ENCODE assay signal across 17 cellular contexts in genomic region chr19:54223181-54223936, GRCh38. TPM values are rescaled to one million over a fixed set of nuclear protein-coding genes. Genes with fewer than 3 reads are reported as not detected.
DNase-seq lines count a peak whose midpoint lies in the region; ATAC-seq, FAIRE-seq and TF ChIP-seq lines count a peak whose summit lies in the region.
"Not testable (repeated sequence)": the region's sequence is repeated elsewhere in the genome, so short reads cannot be mapped to it uniquely, and the experiment has no call there.
"Had no signal": no experiment of that assay in that cellular context is flagged by ENCODE, and none has a peak within 500 bp of the region (broad histone marks: within the 10 kb centered on the region; RNA-seq: fewer than 3 reads in every experiment).

No MANE protein-coding gene starts in this region.

- not testable (repeated sequence) for TF ChIP-seq POLR2A in GM12878 (IDR thresholded peaks at IDR 0.05; ENCODE audit: low read depth, low read length)

- H3K27me3 ChIP-seq in DND-41 (ENCODE audit: insufficient read depth, low read length, poor library complexity); GM12878 (replicated peaks in 1 of 2; ENCODE audit: control insufficient read depth in 2 of 2, insufficient read depth in 2 of 2, low read length in 1 of 2): not testable (repeated sequence)
- peaks cover 0 to 48% (median 23%) of the 10 kb centered on the region in 7 donors for H3K27me3 ChIP-seq in heart right ventricle

- FAIRE-seq in GM12878 (lab: Jason Lieb, UNC): peak; percentile 7

- not testable (repeated sequence) for BruUV-seq in GM12878 (replicated peaks; lab: Mats Ljungman, UMichigan)

- not testable (repeated sequence) for H3K27me3 Mint-ChIP-seq in T-helper 1 cell treated with Interleukin-12 subunit alpha and Interleukin-12 subunit beta and Interleukin-4 antibody, amounts not matched to agents 30 μg/mL and 1 μg/mL, for 36 hours (ENCODE audit: low read depth)
- H3K27me3 Mint-ChIP-seq in nephron progenitor cell (ENCODE audit: low read depth, poor library complexity): peaks cover 11% of the 10 kb centered on the region
- H3K27me3 Mint-ChIP-seq in stimulated activated naive B cell treated with anti-CD40 and anti-IgM and Interleukin-4, amounts not matched to agents 10 μg/mL and 1 μg/mL and 100 μg/mL, for 72 hours: peaks cover 18 to 31% of the 10 kb centered on the region in 2 donors

- not testable (repeated sequence) for DNase-seq in DND-41; GM12878 (ENCODE audit: low read depth, low spot score); heart right ventricle; nephron progenitor cell; stimulated activated naive B cell treated with anti-CD40 and anti-IgM and Interleukin-4, amounts not matched to agents 10 μg/mL and 1 μg/mL and 100 μg/mL, for 72 hours

- H3K9ac ChIP-seq in DND-41 (ENCODE audit: low read depth, low read length); GM12878 (ENCODE audit: control insufficient read depth, insufficient read depth, low read length): not testable (repeated sequence)

- not testable (repeated sequence) for H3K36me3 ChIP-seq in DND-41 (ENCODE audit: insufficient read depth, low read length); GM12878 (ENCODE audit: control insufficient read depth in 2 of 2, insufficient read depth in 2 of 2, low read length in 1 of 2)
- peaks cover 0 to 11% (median 0%) of the 10 kb centered on the region in 9 donors for H3K36me3 ChIP-seq in heart right ventricle

- not testable (repeated sequence) for H3K27ac ChIP-seq in DND-41 (ENCODE audit: low read length); GM12878 (ENCODE audit: control insufficient read depth, insufficient read depth)
- H3K27ac ChIP-seq in heart right ventricle: peak overlapping the region in 2 of 10 donors; percentile 70 to 91

- not testable (repeated sequence) for H3K4me1 ChIP-seq in DND-41 (ENCODE audit: insufficient read depth, low read length); GM12878 (ENCODE audit: control insufficient read depth, insufficient read depth, low read length)
- peaks cover 0 to 14% (median 0%) of the 10 kb centered on the region in 9 donors for H3K4me1 ChIP-seq in heart right ventricle

- 23% methylated on average over 16 of the region's 16 CpGs for WGBS in GM12878 (ENCODE audit: insufficient coverage, insufficient replicate concordance, low lambda C conversion rate, missing lambda C conversion rate)
- 33 to 37% methylated on average over 16 of the region's 16 CpGs for WGBS in heart right ventricle, 2 donors

- RAD21 ChIA-PET in GM12878 (lab: Charles Lee; ENCODE audit: unreplicated experiment): not testable (repeated sequence)

- not testable (repeated sequence) for H2AFZ ChIP-seq in DND-41 (ENCODE audit: low read depth, low read length); GM12878 (ENCODE audit: control insufficient read depth, low read depth, low read length)

- H3K4me3 ChIP-seq in DND-41 (ENCODE audit: low read depth in 1 of 2, low read length in 2 of 2); GM12878: not testable (repeated sequence)
- peak overlapping the region in 1 of 10 donors; percentile 51 for H3K4me3 ChIP-seq in heart right ventricle

- intact Hi-C loops in GM12878 (cut with micrococcal nuclease; ENCODE audit: unreplicated experiment): not testable (repeated sequence)
- intact Hi-C loops in heart right ventricle (cut with DNase I): loop anchor here in 3 of 10 donors (2.0 kb wide), 2 partner anchors 21 to 23 kb away; no protein-coding TSS in a partner anchor

- H3K4me3 Mint-ChIP-seq in T-helper 1 cell treated with Interleukin-12 subunit alpha and Interleukin-12 subunit beta and Interleukin-4 antibody, amounts not matched to agents 30 μg/mL and 1 μg/mL, for 36 hours; stimulated activated naive B cell treated with anti-CD40 and anti-IgM and Interleukin-4, amounts not matched to agents 10 μg/mL and 1 μg/mL and 100 μg/mL, for 72 hours: not testable (repeated sequence)
- H3K4me3 Mint-ChIP-seq in nephron progenitor cell: peak overlapping the region; percentile 50

- TF ChIP-seq CTCF in DND-41 (IDR thresholded peaks at IDR 0.05; ENCODE audit: borderline replicate concordance, extremely low read depth, low read length, poor library complexity, severe bottlenecking); GM12878 (IDR thresholded peaks at IDR 0.05 in 2 of 3, conservative IDR thresholded peaks at IDR 0.05 in 1 of 3; ENCODE audit: control insufficient read depth in 2 of 3, extremely low read depth in 1 of 3, insufficient read depth in 1 of 3, low read depth in 3 of 3, low read length in 3 of 3); heart right ventricle (IDR thresholded peaks at IDR 0.05); nephron progenitor cell (IDR thresholded peaks at IDR 0.05): not testable (repeated sequence)

- H4K20me1 ChIP-seq in DND-41 (ENCODE audit: insufficient read depth, low read length); GM12878 (ENCODE audit: control insufficient read depth, insufficient read depth): not testable (repeated sequence)

- SMC1A ChIA-PET in GM12878 (lab: Charles Lee; ENCODE audit: uncharacterized antibody, unreplicated experiment): interaction anchor here (0.6 kb wide), 1 partner anchor 23 kb away, joined by 3 read pairs; no protein-coding TSS in a partner anchor

- not testable (repeated sequence) for H3K4me1 Mint-ChIP-seq in T-helper 1 cell treated with Interleukin-12 subunit alpha and Interleukin-12 subunit beta and Interleukin-4 antibody, amounts not matched to agents 30 μg/mL and 1 μg/mL, for 36 hours (ENCODE audit: low read depth)
- H3K4me1 Mint-ChIP-seq in nephron progenitor cell: peaks cover 50% of the 10 kb centered on the region
- peaks cover 4 to 11% of the 10 kb centered on the region in 2 donors for H3K4me1 Mint-ChIP-seq in stimulated activated naive B cell treated with anti-CD40 and anti-IgM and Interleukin-4, amounts not matched to agents 10 μg/mL and 1 μg/mL and 100 μg/mL, for 72 hours

- H3K36me3 Mint-ChIP-seq in T-helper 1 cell treated with Interleukin-12 subunit alpha and Interleukin-12 subunit beta and Interleukin-4 antibody, amounts not matched to agents 30 μg/mL and 1 μg/mL, for 36 hours (ENCODE audit: low read depth); nephron progenitor cell (ENCODE audit: low read depth); stimulated activated naive B cell treated with anti-CD40 and anti-IgM and Interleukin-4, amounts not matched to agents 10 μg/mL and 1 μg/mL and 100 μg/mL, for 72 hours: not testable (repeated sequence)

- ATAC-seq in DND-41 (ENCODE audit: insufficient read depth, low read depth) (peak; percentile 14; the same call in 1 of the 3 replicates), GM12878 (peak; percentile 28; the same call in 2 of the 3 replicates), heart right ventricle (peak in 6 of 8 donors; percentile 12 to 40 (median 22))
- peak in 1 of 2 donors; percentile 8 for ATAC-seq in stimulated activated naive B cell treated with anti-CD40 and anti-IgM and Interleukin-4, amounts not matched to agents 10 μg/mL and 1 μg/mL and 100 μg/mL, for 72 hours (replicated peaks)

- TF ChIP-seq EP300 in GM12878 (IDR thresholded peaks at IDR 0.05; ENCODE audit: borderline replicate concordance in 1 of 2, control insufficient read depth in 1 of 2, low read depth in 2 of 2, low read length in 2 of 2): not testable (repeated sequence)

- POLR2A ChIA-PET in GM12878 (lab: Charles Lee): not testable (repeated sequence)

- H3K9me3 Mint-ChIP-seq in T-helper 1 cell treated with Interleukin-12 subunit alpha and Interleukin-12 subunit beta and Interleukin-4 antibody, amounts not matched to agents 30 μg/mL and 1 μg/mL, for 36 hours; stimulated activated naive B cell treated with anti-CD40 and anti-IgM and Interleukin-4, amounts not matched to agents 10 μg/mL and 1 μg/mL and 100 μg/mL, for 72 hours: not testable (repeated sequence)
- peaks cover 16% of the 10 kb centered on the region for H3K9me3 Mint-ChIP-seq in nephron progenitor cell

- in situ Hi-C loops in GM12878 (cut with MboI): not testable (repeated sequence)

- H3K4me2 ChIP-seq in DND-41 (ENCODE audit: insufficient read depth, low read length); GM12878 (ENCODE audit: control insufficient read depth, insufficient read depth): not testable (repeated sequence)

- CTCF ChIA-PET in GM12878 (lab: Yijun Ruan, JAX): interaction anchor here (0.9 to 1.2 kb wide), 3 partner anchors 9 to 43 kb away, joined by 3 to 6 read pairs (median 3); no protein-coding TSS in a partner anchor

- peak overlapping the region; percentile 60 for H3K27ac Mint-ChIP-seq in T-helper 1 cell treated with Interleukin-12 subunit alpha and Interleukin-12 subunit beta and Interleukin-4 antibody, amounts not matched to agents 30 μg/mL and 1 μg/mL, for 36 hours
- H3K27ac Mint-ChIP-seq in nephron progenitor cell: peak overlapping the region; percentile 40
- peak overlapping the region; percentile 4 for H3K27ac Mint-ChIP-seq in stimulated activated naive B cell treated with anti-CD40 and anti-IgM and Interleukin-4, amounts not matched to agents 10 μg/mL and 1 μg/mL and 100 μg/mL, for 72 hours

- not testable (repeated sequence) for H3K9me3 ChIP-seq in DND-41 (ENCODE audit: insufficient read depth, low read length, severe bottlenecking); GM12878 (replicated peaks; ENCODE audit: control insufficient read depth, insufficient read depth, low read length); heart right ventricle

- TF ChIP-seq RAD21 in GM12878 (IDR thresholded peaks at IDR 0.05; ENCODE audit: insufficient read depth, low read depth, low read length): not testable (repeated sequence)

- not testable (repeated sequence) for H3K79me2 ChIP-seq in DND-41 (ENCODE audit: insufficient read depth, low read length); GM12878 (ENCODE audit: control insufficient read depth, insufficient read depth, low read length)

RNA-seq across cellular contexts. Expression of gene LILRB3, which starts 0.6 kb away (rescaled TPM):
- 2.1 and 4.6 TPM in 2 replicates for total RNA-seq in GM12878 (2013; cell fraction: nucleolus; rRNA removed)
- total RNA-seq in GM12878 (2014; rRNA removed) (0.06 TPM in 1 of 2 replicates, not detected in the other), GM12878 (2014; rRNA removed; fragmentation: Illumina TruSeq; extraction: Trizol) (not detected in 2 replicates), GM12878 (2021) (0.18 and 0.29 TPM in 2 replicates), heart right ventricle (10 to 100 TPM in 1 of 10 donors, 1 to 10 TPM in 6, under 1 TPM in 3; 0.71 to 18.3 (median 2.0) TPM)
- 0.16 TPM for polyA plus RNA-seq in GM12878 (2011; ENCODE audit: low read depth)
- polyA plus RNA-seq in GM12878 (2011; rRNA removed) (0.62 and 1.1 TPM in 2 replicates), GM12878 (2014; fragmentation: Illumina TruSeq; extraction: Trizol) (0.16 and 2.5 TPM in 2 replicates), GM12878 (2014; fragmentation: Nextera tagmentation; extraction: Ambion mirVana) (under 1 TPM; 0.04 to 0.31 TPM), GM12878 (2014; rRNA removed) (0.11 and 0.12 TPM in 2 replicates), GM12878 (2016; fragmentation: Nextera tagmentation; extraction: Ambion mirVana) (under 1 TPM; 0.20 to 0.32 TPM), heart right ventricle (1 to 10 TPM; 2.5 TPM)
- polyA plus RNA-seq in GM12878 (2011; cell fraction: cytosol; rRNA removed): 0.89 and 1.7 TPM in 2 replicates
- polyA plus RNA-seq in GM12878 (2011; cell fraction: nucleus; rRNA removed): 4.8 and 7.0 TPM in 2 replicates
- polyA plus RNA-seq in GM12878 (2012): 0.65 and 1.0 TPM in 2 replicates
- polyA minus RNA-seq in GM12878 (2011; rRNA and poly(A)+ RNA removed): 0.82 and 1.1 TPM in 2 replicates
- polyA minus RNA-seq in GM12878 (2011; cell fraction: cytosol; rRNA and poly(A)+ RNA removed): not detected in 2 replicates
- polyA minus RNA-seq in GM12878 (2011; cell fraction: nucleus; rRNA and poly(A)+ RNA removed): 0.73 and 1.1 TPM in 2 replicates
- total RNA-seq: A673; activated naive CD4-positive, alpha-beta T cell treated with anti-CD3 and anti-CD28 coated beads for 36 hours; chondrocyte; endothelial cell of umbilical vein; fibroblast of lung; hepatocyte; mammary epithelial cell had no signal
- polyA plus RNA-seq: endothelial cell of umbilical vein, fibroblast of lung, mammary epithelial cell, neural cell had no signal

RNA-seq across cellular contexts. Expression of gene LILRA6, which starts 19.2 kb away (rescaled TPM):
- total RNA-seq in GM12878 (2013; cell fraction: nucleolus; rRNA removed): 0.73 and 1.3 TPM in 2 replicates
- 0.11 TPM in 1 of 2 replicates, not detected in the other for total RNA-seq in GM12878 (2014; rRNA removed)
- not detected in 2 replicates for total RNA-seq in GM12878 (2014; rRNA removed; fragmentation: Illumina TruSeq; extraction: Trizol)
- 0.10 TPM in 1 of 2 replicates, not detected in the other for total RNA-seq in GM12878 (2021)
- polyA plus RNA-seq in GM12878 (2011; ENCODE audit: low read depth): not detected
- 1.2 and 1.7 TPM in 2 replicates for polyA plus RNA-seq in GM12878 (2011; rRNA removed)
- polyA plus RNA-seq in GM12878 (2011; cell fraction: cytosol; rRNA removed): 0.79 and 1.1 TPM in 2 replicates
- polyA plus RNA-seq in GM12878 (2011; cell fraction: nucleus; rRNA removed): 2.2 and 5.0 TPM in 2 replicates
- polyA plus RNA-seq in GM12878 (2012): 0.23 and 0.73 TPM in 2 replicates
- 0.07 TPM in 1 of 2 replicates, not detected in the other for polyA plus RNA-seq in GM12878 (2014; fragmentation: Illumina TruSeq; extraction: Trizol)
- under 1 TPM; 0.04 to 0.05 TPM for polyA plus RNA-seq in GM12878 (2014; fragmentation: Nextera tagmentation; extraction: Ambion mirVana)
- polyA plus RNA-seq in GM12878 (2014; rRNA removed): 0.09 and 0.19 TPM in 2 replicates
- under 1 TPM in 1 of 2 experiments, not detected in 1; 0.05 TPM for polyA plus RNA-seq in GM12878 (2016; fragmentation: Nextera tagmentation; extraction: Ambion mirVana)
- 0.46 and 0.51 TPM in 2 replicates for polyA minus RNA-seq in GM12878 (2011; rRNA and poly(A)+ RNA removed)
- not detected in 2 replicates for polyA minus RNA-seq in GM12878 (2011; cell fraction: cytosol; rRNA and poly(A)+ RNA removed)
- 0.24 and 0.38 TPM in 2 replicates for polyA minus RNA-seq in GM12878 (2011; cell fraction: nucleus; rRNA and poly(A)+ RNA removed)
- 1 to 10 TPM in 6 of 10 donors, under 1 TPM in 3, not detected in 1; 0.48 to 9.4 (median 1.3) TPM for total RNA-seq in heart right ventricle
- polyA plus RNA-seq in heart right ventricle: 1 to 10 TPM; 1.1 to 1.5 TPM
- total RNA-seq: A673; activated naive CD4-positive, alpha-beta T cell treated with anti-CD3 and anti-CD28 coated beads for 36 hours; chondrocyte; endothelial cell of umbilical vein; fibroblast of lung; hepatocyte; mammary epithelial cell had no signal
- polyA plus RNA-seq: endothelial cell of umbilical vein, fibroblast of lung, mammary epithelial cell, neural cell had no signal

RNA-seq across cellular contexts. Expression of gene RPS9, which starts 22.7 kb away (rescaled TPM):
- total RNA-seq in GM12878 (2013; cell fraction: nucleolus; rRNA removed): 260 and 264 TPM in 2 replicates
- 5,407 and 5,598 TPM in 2 replicates for total RNA-seq in GM12878 (2014; rRNA removed)
- total RNA-seq in GM12878 (2014; rRNA removed; fragmentation: Illumina TruSeq; extraction: Trizol): 2,351 TPM in 2 replicates
- 2,143 and 2,183 TPM in 2 replicates for total RNA-seq in GM12878 (2021)
- polyA plus RNA-seq in GM12878 (2011; ENCODE audit: low read depth): 3,226 TPM
- polyA plus RNA-seq in GM12878 (2011; rRNA removed): 1,412 and 2,202 TPM in 2 replicates
- 3,564 and 4,583 TPM in 2 replicates for polyA plus RNA-seq in GM12878 (2011; cell fraction: cytosol; rRNA removed)
- polyA plus RNA-seq in GM12878 (2011; cell fraction: nucleus; rRNA removed): 1,587 and 1,661 TPM in 2 replicates
- 3,570 and 4,911 TPM in 2 replicates for polyA plus RNA-seq in GM12878 (2012)
- 1,194 and 2,970 TPM in 2 replicates for polyA plus RNA-seq in GM12878 (2014; fragmentation: Illumina TruSeq; extraction: Trizol)
- 100 to 1,000 TPM; 629 to 815 TPM for polyA plus RNA-seq in GM12878 (2014; fragmentation: Nextera tagmentation; extraction: Ambion mirVana)
- polyA plus RNA-seq in GM12878 (2014; rRNA removed): 6,524 and 7,847 TPM in 2 replicates
- 100 to 1,000 TPM; 890 to 896 TPM for polyA plus RNA-seq in GM12878 (2016; fragmentation: Nextera tagmentation; extraction: Ambion mirVana)
- polyA minus RNA-seq in GM12878 (2011; rRNA and poly(A)+ RNA removed): 301 and 1,060 TPM in 2 replicates
- 280 and 346 TPM in 2 replicates for polyA minus RNA-seq in GM12878 (2011; cell fraction: cytosol; rRNA and poly(A)+ RNA removed)
- 168 and 218 TPM in 2 replicates for polyA minus RNA-seq in GM12878 (2011; cell fraction: nucleus; rRNA and poly(A)+ RNA removed)
- total RNA-seq in heart right ventricle: 100 to 1,000 TPM; 550 to 734 (median 603) TPM
- 1,000 to 10,000 TPM; 1,335 to 2,571 TPM for polyA plus RNA-seq in heart right ventricle

RNA-seq across cellular contexts. Expression of gene TSEN34, which starts 32.3 kb away (rescaled TPM):
- 7.1 and 7.7 TPM in 2 replicates for total RNA-seq in GM12878 (2013; cell fraction: nucleolus; rRNA removed)
- 20.8 and 21.2 TPM in 2 replicates for total RNA-seq in GM12878 (2014; rRNA removed)
- total RNA-seq in GM12878 (2014; rRNA removed; fragmentation: Illumina TruSeq; extraction: Trizol): 8.2 and 8.9 TPM in 2 replicates
- total RNA-seq in GM12878 (2021): 18.9 and 22.0 TPM in 2 replicates
- polyA plus RNA-seq in GM12878 (2011; ENCODE audit: low read depth): 6.7 TPM
- 11.5 and 14.7 TPM in 2 replicates for polyA plus RNA-seq in GM12878 (2011; rRNA removed)
- 27.3 and 36.8 TPM in 2 replicates for polyA plus RNA-seq in GM12878 (2011; cell fraction: cytosol; rRNA removed)
- 25.0 and 25.4 TPM in 2 replicates for polyA plus RNA-seq in GM12878 (2011; cell fraction: nucleus; rRNA removed)
- polyA plus RNA-seq in GM12878 (2012): 9.4 and 16.6 TPM in 2 replicates
- polyA plus RNA-seq in GM12878 (2014; fragmentation: Illumina TruSeq; extraction: Trizol): 1.9 and 5.3 TPM in 2 replicates
- polyA plus RNA-seq in GM12878 (2014; fragmentation: Nextera tagmentation; extraction: Ambion mirVana): 1 to 10 TPM; 1.0 to 4.2 TPM
- polyA plus RNA-seq in GM12878 (2014; rRNA removed): 26.5 and 26.9 TPM in 2 replicates
- 10 to 100 TPM; 29.8 to 35.9 TPM for polyA plus RNA-seq in GM12878 (2016; fragmentation: Nextera tagmentation; extraction: Ambion mirVana)
- 5.9 and 15.6 TPM in 2 replicates for polyA minus RNA-seq in GM12878 (2011; rRNA and poly(A)+ RNA removed)
- polyA minus RNA-seq in GM12878 (2011; cell fraction: cytosol; rRNA and poly(A)+ RNA removed): 5.9 and 7.0 TPM in 2 replicates
- polyA minus RNA-seq in GM12878 (2011; cell fraction: nucleus; rRNA and poly(A)+ RNA removed): 4.5 and 6.1 TPM in 2 replicates
- total RNA-seq in heart right ventricle: 10 to 100 TPM; 12.1 to 24.0 (median 19.3) TPM
- polyA plus RNA-seq in heart right ventricle: 10 to 100 TPM in 1 of 2 donors, 1 to 10 TPM in 1; 5.6 to 38.0 TPM

RNA-seq across cellular contexts. Expression of gene LILRB5, which starts 33.7 kb away (rescaled TPM):
- total RNA-seq in GM12878 (2013; cell fraction: nucleolus; rRNA removed): not detected in 2 replicates
- total RNA-seq in GM12878 (2014; rRNA removed): not detected in 2 replicates
- not detected in 2 replicates for total RNA-seq in GM12878 (2014; rRNA removed; fragmentation: Illumina TruSeq; extraction: Trizol)
- total RNA-seq in GM12878 (2021): 0.05 and 0.13 TPM in 2 replicates
- not detected for polyA plus RNA-seq in GM12878 (2011; ENCODE audit: low read depth)
- 0.01 TPM in 1 of 2 replicates, not detected in the other for polyA plus RNA-seq in GM12878 (2011; rRNA removed)
- polyA plus RNA-seq in GM12878 (2011; cell fraction: cytosol; rRNA removed): not detected in 2 replicates
- 0.01 and 0.10 TPM in 2 replicates for polyA plus RNA-seq in GM12878 (2011; cell fraction: nucleus; rRNA removed)
- 0.08 TPM in 1 of 2 replicates, not detected in the other for polyA plus RNA-seq in GM12878 (2012)
- not detected in 2 replicates for polyA plus RNA-seq in GM12878 (2014; fragmentation: Illumina TruSeq; extraction: Trizol)
- polyA plus RNA-seq in GM12878 (2014; fragmentation: Nextera tagmentation; extraction: Ambion mirVana): not detected
- polyA plus RNA-seq in GM12878 (2014; rRNA removed): not detected in 2 replicates
- not detected for polyA plus RNA-seq in GM12878 (2016; fragmentation: Nextera tagmentation; extraction: Ambion mirVana)
- polyA minus RNA-seq in GM12878 (2011; rRNA and poly(A)+ RNA removed): not detected in 2 replicates
- not detected in 2 replicates for polyA minus RNA-seq in GM12878 (2011; cell fraction: cytosol; rRNA and poly(A)+ RNA removed)
- not detected in 2 replicates for polyA minus RNA-seq in GM12878 (2011; cell fraction: nucleus; rRNA and poly(A)+ RNA removed)
- 10 to 100 TPM in 2 of 10 donors, 1 to 10 TPM in 8; 1.6 to 10.6 (median 3.2) TPM for total RNA-seq in heart right ventricle
- 1 to 10 TPM; 1.8 to 9.1 TPM for polyA plus RNA-seq in heart right ventricle
- total RNA-seq: A673; activated naive CD4-positive, alpha-beta T cell treated with anti-CD3 and anti-CD28 coated beads for 36 hours; activated T-helper 1 cell treated with anti-CD3 and anti-CD28 coated beads, Interleukin-12 subunit alpha, Interleukin-12 subunit beta, Interleukin-2, Interleukin-4 antibody, amounts not matched to agents 30 ng/mL and 10 ng/mL and 1 ng/mL, durations not matched to agents 14 hours and 24 hours and 36 hours; chondrocyte; endothelial cell of umbilical vein; fibroblast of lung; mammary epithelial cell; T-helper 1 cell treated with Interleukin-12 subunit alpha and Interleukin-12 subunit beta and Interleukin-4 antibody, amounts not matched to agents 30 ng/mL and 1 ng/mL, for 36 hours had no signal
- polyA plus RNA-seq: CD8-positive, alpha-beta memory T cell; endothelial cell of umbilical vein; fibroblast of lung; mammary epithelial cell; neural cell had no signal

Comparison
In these comparisons a context has a peak if more than half of its experiments do, and no peak if none do; other contexts are left out.
1. H3K27ac Mint-ChIP-seq: peak in every context shown above with its lines; median percentile 60 in T-helper 1 cell treated with Interleukin-12 subunit alpha and Interleukin-12 subunit beta and Interleukin-4 antibody, amounts not matched to agents 30 μg/mL and 1 μg/mL, for 36 hours; 40 in nephron progenitor cell; 4 in stimulated activated naive B cell treated with anti-CD40 and anti-IgM and Interleukin-4, amounts not matched to agents 10 μg/mL and 1 μg/mL and 100 μg/mL, for 72 hours.